Comparison of ENCODE assay signal across 17 cellular contexts in genomic region chr22:20036119-20036518, GRCh38. TPM values are rescaled to one million over a fixed set of nuclear protein-coding genes. Genes with fewer than 3 reads are reported as not detected.
DNase-seq lines count a peak whose midpoint lies in the region; ATAC-seq, FAIRE-seq and TF ChIP-seq lines count a peak whose summit lies in the region.
"Had no signal": no experiment of that assay in that cellular context is flagged by ENCODE, and none has a peak within 500 bp of the region (broad histone marks: within the 10 kb centered on the region; RNA-seq: fewer than 3 reads in every experiment).

No MANE protein-coding gene starts in this region.

- H3K23ac ChIP-seq in H1 (ENCODE audit: insufficient read length) (no peak overlapping the region), H9 (ENCODE audit: insufficient read length, low read depth, low read length) (no peak overlapping the region)

- no peak for ATAC-seq in HepG2
- ATAC-seq: A549, GM23338 had no signal

- H3T11ph ChIP-seq in H9 (ENCODE audit: low read length) = no peak overlapping the region

- no peak overlapping the region for H2BK5ac ChIP-seq in H1 (ENCODE audit: low read depth, low read length)
- H2BK5ac ChIP-seq in H9 (ENCODE audit: insufficient read length, low read length) = no peak overlapping the region

- H3K4me1 ChIP-seq in BLaER1 (peaks cover 94% of the 10 kb centered on the region), Karpas-422 (ENCODE audit: low read length) (peaks cover 66% of the 10 kb centered on the region), H1 (replicated peaks in 1 of 4; ENCODE audit: control insufficient read depth in 3 of 4, insufficient read depth in 4 of 4, low read length in 3 of 4) (no peaks in the 10 kb centered on the region; a peak in 1 of 7 replicates), HepG2 (ENCODE audit: insufficient read depth, low read length) (no peaks in the 10 kb centered on the region), H9 (ENCODE audit: insufficient read depth, low read length) (no peaks in the 10 kb centered on the region)
- H3K4me1 ChIP-seq: A549 had no signal

- no peak overlapping the region for H2BK12ac ChIP-seq in H1 (ENCODE audit: low read depth, low read length)
- H2BK12ac ChIP-seq in H9 (ENCODE audit: insufficient read length, low read depth, low read length) = no peak overlapping the region

- no peak for TF ChIP-seq EP300 in H1 (IDR thresholded peaks at IDR 0.05; ENCODE audit: borderline replicate concordance in 1 of 2, low read depth in 2 of 2, low read length in 2 of 2)
- TF ChIP-seq EP300 in HepG2 (IDR thresholded peaks at IDR 0.05; ENCODE audit: low read depth in 2 of 2, low read length in 2 of 2) = no peak
- no peak for TF ChIP-seq EP300 in HepG2 (CRISPR knock-in tag; IDR thresholded peaks at IDR 0.05; ENCODE audit: borderline replicate concordance)

- H2BK120ac ChIP-seq in H1 (replicated peaks; ENCODE audit: low read depth, low read length) (no peak overlapping the region), H9 (ENCODE audit: low read depth, low read length, poor library complexity, severe bottlenecking) (no peak overlapping the region)

- CTCF ChIA-PET in H1 (lab: Charles Lee; ENCODE audit: partially characterized antibody) (interaction anchor here (1.6 to 1.9 kb wide), 2 partner anchors 21 to 23 kb away, joined by 6 to 8 read pairs; no protein-coding TSS in a partner anchor), HepG2 (lab: Yijun Ruan, JAX; ENCODE audit: low intra/inter-chr PET ratio, low total read pairs) (no interaction called here)

- H3K9ac ChIP-seq in BLaER1 (no peak overlapping the region; the same call in 1 of the 2 replicates), Karpas-422 (ENCODE audit: low read length) (peak overlapping the region; percentile 70), H1 (replicated peaks in 1 of 4; ENCODE audit: extremely low read depth in 1 of 4, low read depth in 3 of 4, low read length in 3 of 4) (no peak overlapping the region), HepG2 (ENCODE audit: insufficient read depth, low read depth, low read length) (no peak overlapping the region), H9 (ENCODE audit: extremely low read depth, insufficient read length, low read length) (no peak overlapping the region)

- H3K79me2 ChIP-seq in Karpas-422 (ENCODE audit: low read length) (peaks cover 32% of the 10 kb centered on the region), H1 (ENCODE audit: control insufficient read depth in 1 of 2, insufficient read depth in 2 of 2, low read length in 2 of 2) (no peaks in the 10 kb centered on the region), HepG2 (ENCODE audit: insufficient read depth, low read length) (no peaks in the 10 kb centered on the region), H9 (ENCODE audit: insufficient read depth, low read length) (no peaks in the 10 kb centered on the region)

- H2BK20ac ChIP-seq in H1 (ENCODE audit: low read length) (no peak overlapping the region), H9 (ENCODE audit: low read depth, low read length, poor library complexity, severe bottlenecking) (no peak overlapping the region)

- no peaks in the 10 kb centered on the region for H3K79me1 ChIP-seq in H1 (ENCODE audit: low read depth, low read length)
- no peaks in the 10 kb centered on the region for H3K79me1 ChIP-seq in H9 (ENCODE audit: insufficient read depth, low read depth, low read length, poor library complexity, severe bottlenecking)

- in situ Hi-C loops in HepG2 (cut with HindIII; ENCODE audit: extremely low pct_ligation_motif_present, low pct_unique_long_range_greater_than_20kb) = no loop called here

- POLR2A ChIA-PET in H1 (lab: Charles Lee; ENCODE audit: partially characterized antibody) = interaction anchor here (1.2 kb wide), 1 partner anchor 71 kb away, joined by 3 read pairs; no protein-coding TSS in a partner anchor
- POLR2A ChIA-PET in HepG2 (lab: Yijun Ruan, JAX) = interaction anchor here (0.8 kb wide), 1 partner anchor 73 kb away, joined by 4 read pairs; no protein-coding TSS in a partner anchor

- H3K9me2 ChIP-seq in Karpas-422 (replicated peaks; ENCODE audit: insufficient read depth, low read length) = no peaks in the 10 kb centered on the region

- H3K56ac ChIP-seq in H1 (replicated peaks; ENCODE audit: insufficient read length, low read depth, low read length) (no peak overlapping the region), H9 (ENCODE audit: insufficient read length, low read depth, low read length) (no peak overlapping the region)

- H4K20me1 ChIP-seq in BLaER1 (no peaks in the 10 kb centered on the region), Karpas-422 (ENCODE audit: insufficient read depth, low read depth, low read length) (no peaks in the 10 kb centered on the region), H1 (replicated peaks in 1 of 2; ENCODE audit: control insufficient read depth in 1 of 2, insufficient read depth in 2 of 2, low read length in 2 of 2) (peaks cover 0 to 10% of the 10 kb centered on the region in 2 experiments), HepG2 (ENCODE audit: insufficient read depth, low read length) (no peaks in the 10 kb centered on the region), H9 (ENCODE audit: control insufficient read depth, insufficient read depth, insufficient read length) (no peaks in the 10 kb centered on the region)

- H4K8ac ChIP-seq in H1 (ENCODE audit: extremely low read depth, insufficient read depth, low read length) = peak overlapping the region; percentile 11; the same call in 1 of the 2 replicates
- no peak overlapping the region for H4K8ac ChIP-seq in H9 (replicated peaks; ENCODE audit: insufficient read length, low read depth, low read length)

- H3K36me3 Mint-ChIP-seq in H9 (ENCODE audit: insufficient read depth in 1 of 3, low read depth in 3 of 3) = peaks cover 0 to 7% (median 0%) of the 10 kb centered on the region in 3 experiments; a peak in 3 of 7 replicates

- H3K14ac ChIP-seq in H1 (ENCODE audit: insufficient read length) = no peak overlapping the region
- no peak overlapping the region for H3K14ac ChIP-seq in H9 (ENCODE audit: insufficient read depth, low read length)

- H2BK15ac ChIP-seq in H1 (ENCODE audit: low read length) (no peak overlapping the region), H9 (ENCODE audit: low read depth, low read length) (no peak overlapping the region)

- DNase-seq in GM12892 (ENCODE audit: insufficient read length) (no peak), Karpas-422 (peak; percentile 82), H1 (ENCODE audit: low read depth in 1 of 2, low spot score in 2 of 2) (no peak), HepG2 (ENCODE audit: low spot score) (no peak), H9 (no peak), NOMO-1 (lab: John Stamatoyannopoulos, UW; ENCODE audit: unreplicated experiment in 2 of 2) (no peak), pons (ENCODE audit: low spot score) (no peak)
- DNase-seq: CD4-positive, alpha-beta memory T cell; DMS79 treated with DMSO at 0.1 percent for 48 hours; GF-D8; NCI-H1436; NCI-H2029 treated with DMSO at 0.1 percent for 48 hours; NCI-H526 had no signal

- H4K5ac ChIP-seq in H1 (ENCODE audit: insufficient read length, low read depth, low read length) = no peak overlapping the region
- no peak overlapping the region for H4K5ac ChIP-seq in H9 (ENCODE audit: insufficient read length, low read depth, low read length)

- H3K18ac ChIP-seq in H1 (ENCODE audit: extremely low read depth, low read length) = no peak overlapping the region
- no peak overlapping the region for H3K18ac ChIP-seq in H9 (ENCODE audit: insufficient read length, low read depth, low read length)

- intact Hi-C loops in HepG2 (cut with micrococcal nuclease; ENCODE audit: unreplicated experiment) = no loop called here

- H2AK5ac ChIP-seq in H1 (ENCODE audit: low read depth, low read length) (no peak overlapping the region), H9 (ENCODE audit: insufficient read length, low read length) (no peak overlapping the region)

- H3K27me3 ChIP-seq in BLaER1 (no peaks in the 10 kb centered on the region), Karpas-422 (ENCODE audit: low read length) (no peaks in the 10 kb centered on the region), H1 (replicated peaks in 1 of 4; ENCODE audit: control insufficient read depth in 3 of 4, extremely low read depth in 1 of 4, insufficient read depth in 3 of 4, low read length in 3 of 4) (no peaks in the 10 kb centered on the region), HepG2 (ENCODE audit: control insufficient read depth in 1 of 2, insufficient read depth in 2 of 2, low read length in 2 of 2) (no peaks in the 10 kb centered on the region), H9 (ENCODE audit: insufficient read depth, low read length) (no peaks in the 10 kb centered on the region; the same call in 1 of the 2 replicates)

- 93% methylated on average over 10 of the region's 10 CpGs; no CpG with 5 or more reads in 1 of the 2 experiments for WGBS in H1 (ENCODE audit: extremely low coverage in 1 of 2, insufficient coverage in 1 of 2, insufficient read length in 1 of 2, insufficient replicate concordance in 2 of 2, low coverage in 1 of 2, low lambda C conversion rate in 2 of 2, missing lambda C conversion rate in 1 of 2), 2 experiments
- 96% methylated on average over 10 of the region's 10 CpGs for WGBS in HepG2 (ENCODE audit: low lambda C conversion rate)
- WGBS in H9 (ENCODE audit: extremely low coverage, insufficient read length, low lambda C conversion rate) = no CpG with 5 or more reads among the region's 10 CpGs

- H3K27me3 Mint-ChIP-seq in H9 (ENCODE audit: low read depth) = no peaks in the 10 kb centered on the region; the same call in 1 of the 2 replicates
- H3K27me3 Mint-ChIP-seq: CD4-positive, alpha-beta memory T cell had no signal

- TF ChIP-seq RAD21 in H1 (IDR thresholded peaks at IDR 0.05 in 1 of 2, conservative IDR thresholded peaks at IDR 0.05 in 1 of 2; ENCODE audit: low read depth in 2 of 2, low read length in 2 of 2) (no peak), HepG2 (CRISPR knock-in tag; IDR thresholded peaks at IDR 0.05) (no peak)

- no peaks in the 10 kb centered on the region for H3K9me3 Mint-ChIP-seq in H9
- H3K9me3 Mint-ChIP-seq: CD4-positive, alpha-beta memory T cell; GM23338 had no signal

- H3K27ac ChIP-seq in BLaER1 = peak overlapping the region; percentile 96
- peak overlapping the region; percentile 97 for H3K27ac ChIP-seq in Karpas-422 (ENCODE audit: low read length)
- no peak overlapping the region for H3K27ac ChIP-seq in H1 (ENCODE audit: low read depth, low read length)
- no peak overlapping the region for H3K27ac ChIP-seq in HepG2 (ENCODE audit: extremely low read length, insufficient read depth, low read length)
- no peak overlapping the region for H3K27ac ChIP-seq in H9 (ENCODE audit: insufficient read length, low read depth, low read length)
- H3K27ac ChIP-seq: A549 had no signal

- H3K4me3 Mint-ChIP-seq in H9 = no peak overlapping the region
- H3K4me3 Mint-ChIP-seq: CD4-positive, alpha-beta memory T cell; GM23338 had no signal

- H2AFZ ChIP-seq in Karpas-422 (ENCODE audit: low read length) (no peak overlapping the region), H1 (ENCODE audit: low read length) (no peak overlapping the region), HepG2 (ENCODE audit: low read length) (no peak overlapping the region), H9 (ENCODE audit: low read length) (no peak overlapping the region)
- H2AFZ ChIP-seq: GM23338 had no signal

- FAIRE-seq in GM12892 (lab: Jason Lieb, UNC) (peak; percentile 72), H1 (lab: Jason Lieb, UNC) (no peak), HepG2 (lab: Jason Lieb, UNC) (no peak)
- FAIRE-seq: A549, D721Med had no signal

- H4K91ac ChIP-seq in H1 (replicated peaks; ENCODE audit: insufficient read length, low read length) (no peak overlapping the region), H9 (ENCODE audit: insufficient read length, low read depth, low read length) (no peak overlapping the region)

- no peak for TF ChIP-seq CTCF in H1 (IDR thresholded peaks at IDR 0.05; ENCODE audit: control extremely low read depth in 1 of 3, insufficient read depth in 1 of 3, low read depth in 1 of 3, low read length in 3 of 3)
- no peak for TF ChIP-seq CTCF in HepG2 (CRISPR knock-in tag; IDR thresholded peaks at IDR 0.05)
- TF ChIP-seq CTCF in H9 (conservative IDR thresholded peaks at IDR 0.05) = no peak

- TF ChIP-seq POLR2A in GM12892 (IDR thresholded peaks at IDR 0.05; ENCODE audit: low read depth, low read length) (no peak), H1 (IDR thresholded peaks at IDR 0.05; ENCODE audit: control extremely low read depth in 1 of 2, low read depth in 2 of 2, low read length in 2 of 2) (no peak), HepG2 (IDR thresholded peaks at IDR 0.05; ENCODE audit: insufficient read depth in 1 of 2, low read depth in 2 of 2, low read length in 2 of 2) (no peak)

- peak overlapping the region; percentile 37; the same call in 1 of the 2 replicates for H3K4me3 ChIP-seq in BLaER1
- peak overlapping the region; percentile 36 for H3K4me3 ChIP-seq in Karpas-422 (ENCODE audit: low read length)
- no peak overlapping the region for H3K4me3 ChIP-seq in H1 (ENCODE audit: extremely low read depth in 1 of 4, insufficient read depth in 2 of 4, low read depth in 3 of 4, low read length in 4 of 4)
- no peak overlapping the region for H3K4me3 ChIP-seq in HepG2 (replicated peaks in 1 of 3; ENCODE audit: insufficient read depth in 1 of 3, low read depth in 2 of 3, low read length in 3 of 3)
- H3K4me3 ChIP-seq: A549, GM23338 had no signal

- peaks cover 0 to 11% of the 10 kb centered on the region in 2 experiments; a peak in 2 of 4 replicates for H3K4me1 Mint-ChIP-seq in H9
- H3K4me1 Mint-ChIP-seq: GM23338 had no signal

- H3K9me3 ChIP-seq in BLaER1 (peaks cover 30% of the 10 kb centered on the region), Karpas-422 (ENCODE audit: low read length) (no peaks in the 10 kb centered on the region), H1 (ENCODE audit: insufficient read depth in 2 of 2, low read depth in 1 of 2, low read length in 1 of 2) (no peaks in the 10 kb centered on the region), HepG2 (ENCODE audit: low read length) (no peaks in the 10 kb centered on the region), H9 (ENCODE audit: control insufficient read depth, low read depth, low read length) (no peaks in the 10 kb centered on the region)
- H3K9me3 ChIP-seq: A549 had no signal

- no TSS peak for BruUV-seq in HepG2 (replicated peaks; lab: Mats Ljungman, UMichigan)

- H3K36me3 ChIP-seq in BLaER1 (peaks cover 49% of the 10 kb centered on the region), Karpas-422 (ENCODE audit: insufficient read depth, low read length) (peaks cover 19% of the 10 kb centered on the region), H1 (ENCODE audit: control insufficient read depth in 2 of 4, insufficient read depth in 4 of 4, low read length in 3 of 4) (no peaks in the 10 kb centered on the region), HepG2 (replicated peaks in 1 of 2; ENCODE audit: control insufficient read depth in 1 of 2, insufficient read depth in 2 of 2, low read length in 2 of 2) (peaks cover 2 to 12% of the 10 kb centered on the region in 2 experiments; a peak in 3 of 5 replicates)

- H3K4ac ChIP-seq in H1 (replicated peaks; ENCODE audit: insufficient read length, low read depth, low read length) (no peak overlapping the region), H9 (ENCODE audit: low read depth, low read length) (no peak overlapping the region)

- H3K27ac Mint-ChIP-seq in H9 = 0 out of 7 replicates have a peak overlapping the region, but pooled peaks of 1 of the 3 experiments have one; percentile 25
- H3K27ac Mint-ChIP-seq: GM23338 had no signal

- H3K23me2 ChIP-seq in H1 (ENCODE audit: low read depth, low read length) (no peaks in the 10 kb centered on the region), H9 (ENCODE audit: insufficient read length, low read depth, low read length, poor library complexity, severe bottlenecking) (no peaks in the 10 kb centered on the region)

- H3K4me2 ChIP-seq in BLaER1 (peak overlapping the region; percentile 94), Karpas-422 (ENCODE audit: low read depth, low read length, poor library complexity, severe bottlenecking) (peak overlapping the region; percentile 64), H1 (ENCODE audit: insufficient read depth in 1 of 2, low read depth in 2 of 2, low read length in 2 of 2) (no peak overlapping the region), HepG2 (ENCODE audit: low read depth, low read length) (no peak overlapping the region), H9 (ENCODE audit: insufficient read depth, insufficient read length, low read length) (no peak overlapping the region)
- H3K4me2 ChIP-seq: A549, GM23338 had no signal

RNA-seq across cellular contexts. Expression of gene TANGO2, which starts 15.2 kb away (rescaled TPM):
- 14.9 TPM for polyA plus RNA-seq in GM12892 (2012; ENCODE audit: missing spikeins)
- total RNA-seq in Karpas-422 (2014; rRNA removed; shearing (Covaris generic); ENCODE audit: low replicate concordance) = 36.8 and 39.0 TPM in 2 replicates
- 10.1 and 13.6 TPM in 2 replicates for total RNA-seq in H1 (2021; fragmentation: NEBNext Ultra II Directional; extraction: Animal tissue kit (Norgen Biotek cat#: 25700))
- polyA plus RNA-seq in H1 (2011; rRNA removed) (18.2 and 18.4 TPM in 2 replicates), HepG2 (2011; rRNA removed) (14.8 and 20.8 TPM in 2 replicates)
- 18.8 TPM for polyA plus RNA-seq in H1 (2011; cell fraction: cytosol; rRNA removed)
- 19.5 TPM for polyA plus RNA-seq in H1 (2011; cell fraction: nucleus; rRNA removed)
- polyA plus RNA-seq in H1 (2012, experiment 1 of 2) = 7.8 to 13.8 TPM (median 12.6 TPM) in 4 replicates
- polyA plus RNA-seq in H1 (2012, experiment 2 of 2) = 11.7 TPM
- 5.2 TPM for polyA plus RNA-seq in H1 (2013, experiment 1 of 2)
- polyA plus RNA-seq in H1 (2013, experiment 2 of 2) = 5.0 TPM
- polyA minus RNA-seq in H1 (2011; rRNA and poly(A)+ RNA removed) = 32.1 and 36.1 TPM in 2 replicates
- polyA minus RNA-seq in H1 (2011; cell fraction: cytosol; rRNA and poly(A)+ RNA removed) = 7.8 TPM
- polyA minus RNA-seq in H1 (2011; cell fraction: nucleus; rRNA and poly(A)+ RNA removed) = 11.9 TPM
- total RNA-seq in HepG2 (2016; rRNA removed; fragmentation: Illumina TruSeq; extraction: Trizol) (12.1 and 12.9 TPM in 2 replicates), H9 (2021) (14.6 and 22.9 TPM in 2 replicates)
- total RNA-seq in HepG2 (2016; cell fraction: cytosol; rRNA removed; fragmentation: Illumina TruSeq; extraction: Trizol; ENCODE audit: low read depth) = 7.0 and 7.5 TPM in 2 replicates
- 11.8 and 12.2 TPM in 2 replicates for total RNA-seq in HepG2 (2016; cell fraction: insoluble cytoplasmic fraction; rRNA removed; fragmentation: Illumina TruSeq; extraction: Trizol)
- total RNA-seq in HepG2 (2016; cell fraction: membrane; rRNA removed; fragmentation: Illumina TruSeq; extraction: Trizol) = 17.5 and 20.9 TPM in 2 replicates
- 7.2 and 10.6 TPM in 2 replicates for total RNA-seq in HepG2 (2016; cell fraction: nucleus; rRNA removed; fragmentation: Illumina TruSeq; extraction: Trizol)
- polyA plus RNA-seq in HepG2 (2011; cell fraction: cytosol; rRNA removed) = 17.4 and 18.3 TPM in 2 replicates
- 24.2 and 25.5 TPM in 2 replicates for polyA plus RNA-seq in HepG2 (2011; cell fraction: nucleus; rRNA removed)
- 5.0 and 9.6 TPM in 2 replicates for polyA plus RNA-seq in HepG2 (2012)
- polyA plus RNA-seq in HepG2 (2016; cell fraction: cytosol; fragmentation: Illumina TruSeq; extraction: Trizol; ENCODE audit: low read depth) = 8.1 TPM in 2 replicates
- 10.1 and 14.2 TPM in 2 replicates for polyA plus RNA-seq in HepG2 (2016; cell fraction: insoluble cytoplasmic fraction; fragmentation: Illumina TruSeq; extraction: Trizol; ENCODE audit: low read depth)
- polyA plus RNA-seq in HepG2 (2016; cell fraction: membrane; fragmentation: Illumina TruSeq; extraction: Trizol; ENCODE audit: low read depth) = 14.1 and 15.1 TPM in 2 replicates
- polyA plus RNA-seq in HepG2 (2016; cell fraction: nucleus; fragmentation: Illumina TruSeq; extraction: Trizol; ENCODE audit: insufficient read depth, low read depth) = 17.4 and 18.4 TPM in 2 replicates
- polyA minus RNA-seq in HepG2 (2011; rRNA and poly(A)+ RNA removed; ENCODE audit: low replicate concordance) = 34.8 and 39.9 TPM in 2 replicates
- 9.8 and 10.9 TPM in 2 replicates for polyA minus RNA-seq in HepG2 (2011; cell fraction: cytosol; rRNA and poly(A)+ RNA removed)
- 8.9 and 9.0 TPM in 2 replicates for polyA minus RNA-seq in HepG2 (2011; cell fraction: nucleus; rRNA and poly(A)+ RNA removed)

RNA-seq across cellular contexts. Expression of gene ARVCF, which starts 19.5 kb away (rescaled TPM):
- polyA plus RNA-seq in GM12892 (2012; ENCODE audit: missing spikeins) = 0.72 TPM
- 4.3 and 13.7 TPM in 2 replicates for total RNA-seq in Karpas-422 (2014; rRNA removed; shearing (Covaris generic); ENCODE audit: low replicate concordance)
- total RNA-seq in H1 (2021; fragmentation: NEBNext Ultra II Directional; extraction: Animal tissue kit (Norgen Biotek cat#: 25700)) = 43.2 and 49.6 TPM in 2 replicates
- polyA plus RNA-seq in H1 (2011; rRNA removed) (31.0 and 68.3 TPM in 2 replicates), HepG2 (2011; rRNA removed) (16.4 and 23.8 TPM in 2 replicates)
- polyA plus RNA-seq in H1 (2011; cell fraction: cytosol; rRNA removed) = 68.4 TPM
- 444 TPM for polyA plus RNA-seq in H1 (2011; cell fraction: nucleus; rRNA removed)
- 37.9 to 61.7 TPM (median 55.2 TPM) in 4 replicates for polyA plus RNA-seq in H1 (2012, experiment 1 of 2)
- polyA plus RNA-seq in H1 (2012, experiment 2 of 2) = 25.1 TPM
- 23.2 TPM for polyA plus RNA-seq in H1 (2013, experiment 1 of 2)
- 21.9 TPM for polyA plus RNA-seq in H1 (2013, experiment 2 of 2)
- 18.4 and 21.2 TPM in 2 replicates for polyA minus RNA-seq in H1 (2011; rRNA and poly(A)+ RNA removed)
- polyA minus RNA-seq in H1 (2011; cell fraction: cytosol; rRNA and poly(A)+ RNA removed) = 28.8 TPM
- polyA minus RNA-seq in H1 (2011; cell fraction: nucleus; rRNA and poly(A)+ RNA removed) = 88.4 TPM
- total RNA-seq in HepG2 (2016; rRNA removed; fragmentation: Illumina TruSeq; extraction: Trizol) (10.4 and 17.7 TPM in 2 replicates), H9 (2021) (40.7 and 41.1 TPM in 2 replicates)
- total RNA-seq in HepG2 (2016; cell fraction: cytosol; rRNA removed; fragmentation: Illumina TruSeq; extraction: Trizol; ENCODE audit: low read depth) = 3.9 and 4.0 TPM in 2 replicates
- total RNA-seq in HepG2 (2016; cell fraction: insoluble cytoplasmic fraction; rRNA removed; fragmentation: Illumina TruSeq; extraction: Trizol) = 8.1 and 18.0 TPM in 2 replicates
- total RNA-seq in HepG2 (2016; cell fraction: membrane; rRNA removed; fragmentation: Illumina TruSeq; extraction: Trizol) = 3.8 and 4.0 TPM in 2 replicates
- 20.2 and 20.4 TPM in 2 replicates for total RNA-seq in HepG2 (2016; cell fraction: nucleus; rRNA removed; fragmentation: Illumina TruSeq; extraction: Trizol)
- polyA plus RNA-seq in HepG2 (2011; cell fraction: cytosol; rRNA removed) = 8.4 and 13.1 TPM in 2 replicates
- 152 and 182 TPM in 2 replicates for polyA plus RNA-seq in HepG2 (2011; cell fraction: nucleus; rRNA removed)
- 11.1 and 12.4 TPM in 2 replicates for polyA plus RNA-seq in HepG2 (2012)
- 0.99 and 1.4 TPM in 2 replicates for polyA plus RNA-seq in HepG2 (2016; cell fraction: cytosol; fragmentation: Illumina TruSeq; extraction: Trizol; ENCODE audit: low read depth)
- polyA plus RNA-seq in HepG2 (2016; cell fraction: insoluble cytoplasmic fraction; fragmentation: Illumina TruSeq; extraction: Trizol; ENCODE audit: low read depth) = 8.5 and 10.9 TPM in 2 replicates
- 2.0 and 2.3 TPM in 2 replicates for polyA plus RNA-seq in HepG2 (2016; cell fraction: membrane; fragmentation: Illumina TruSeq; extraction: Trizol; ENCODE audit: low read depth)
- polyA plus RNA-seq in HepG2 (2016; cell fraction: nucleus; fragmentation: Illumina TruSeq; extraction: Trizol; ENCODE audit: insufficient read depth, low read depth) = 42.2 and 48.6 TPM in 2 replicates
- polyA minus RNA-seq in HepG2 (2011; rRNA and poly(A)+ RNA removed; ENCODE audit: low replicate concordance) = 1.2 and 26.6 TPM in 2 replicates
- 9.2 and 12.0 TPM in 2 replicates for polyA minus RNA-seq in HepG2 (2011; cell fraction: cytosol; rRNA and poly(A)+ RNA removed)
- polyA minus RNA-seq in HepG2 (2011; cell fraction: nucleus; rRNA and poly(A)+ RNA removed) = 28.6 and 29.7 TPM in 2 replicates

RNA-seq across cellular contexts. Expression of gene DGCR8, which starts 43.9 kb away (rescaled TPM):
- polyA plus RNA-seq in GM12892 (2012; ENCODE audit: missing spikeins) = 19.9 TPM
- total RNA-seq in Karpas-422 (2014; rRNA removed; shearing (Covaris generic); ENCODE audit: low replicate concordance) = 16.4 and 26.6 TPM in 2 replicates
- 42.3 and 43.7 TPM in 2 replicates for total RNA-seq in H1 (2021; fragmentation: NEBNext Ultra II Directional; extraction: Animal tissue kit (Norgen Biotek cat#: 25700))
- polyA plus RNA-seq in H1 (2011; rRNA removed) (23.7 and 42.5 TPM in 2 replicates), HepG2 (2011; rRNA removed) (10.2 and 14.6 TPM in 2 replicates)
- polyA plus RNA-seq in H1 (2011; cell fraction: cytosol; rRNA removed) = 36.9 TPM
- 172 TPM for polyA plus RNA-seq in H1 (2011; cell fraction: nucleus; rRNA removed)
- polyA plus RNA-seq in H1 (2012, experiment 1 of 2) = 33.0 to 43.7 TPM (median 38.6 TPM) in 4 replicates
- 12.7 TPM for polyA plus RNA-seq in H1 (2012, experiment 2 of 2)
- 26.6 TPM for polyA plus RNA-seq in H1 (2013, experiment 1 of 2)
- polyA plus RNA-seq in H1 (2013, experiment 2 of 2) = 22.8 TPM
- polyA minus RNA-seq in H1 (2011; rRNA and poly(A)+ RNA removed) = 31.8 and 33.0 TPM in 2 replicates
- polyA minus RNA-seq in H1 (2011; cell fraction: cytosol; rRNA and poly(A)+ RNA removed) = 26.9 TPM
- polyA minus RNA-seq in H1 (2011; cell fraction: nucleus; rRNA and poly(A)+ RNA removed) = 60.0 TPM
- total RNA-seq in HepG2 (2016; rRNA removed; fragmentation: Illumina TruSeq; extraction: Trizol) (14.8 and 23.2 TPM in 2 replicates), H9 (2021) (71.2 and 74.5 TPM in 2 replicates)
- 6.6 and 9.7 TPM in 2 replicates for total RNA-seq in HepG2 (2016; cell fraction: cytosol; rRNA removed; fragmentation: Illumina TruSeq; extraction: Trizol; ENCODE audit: low read depth)
- 12.0 and 23.2 TPM in 2 replicates for total RNA-seq in HepG2 (2016; cell fraction: insoluble cytoplasmic fraction; rRNA removed; fragmentation: Illumina TruSeq; extraction: Trizol)
- total RNA-seq in HepG2 (2016; cell fraction: membrane; rRNA removed; fragmentation: Illumina TruSeq; extraction: Trizol) = 9.0 and 9.2 TPM in 2 replicates
- 31.9 and 36.2 TPM in 2 replicates for total RNA-seq in HepG2 (2016; cell fraction: nucleus; rRNA removed; fragmentation: Illumina TruSeq; extraction: Trizol)
- 5.7 and 6.4 TPM in 2 replicates for polyA plus RNA-seq in HepG2 (2011; cell fraction: cytosol; rRNA removed)
- 78.1 and 81.2 TPM in 2 replicates for polyA plus RNA-seq in HepG2 (2011; cell fraction: nucleus; rRNA removed)
- 11.5 and 13.9 TPM in 2 replicates for polyA plus RNA-seq in HepG2 (2012)
- 2.2 and 2.4 TPM in 2 replicates for polyA plus RNA-seq in HepG2 (2016; cell fraction: cytosol; fragmentation: Illumina TruSeq; extraction: Trizol; ENCODE audit: low read depth)
- 11.4 and 14.1 TPM in 2 replicates for polyA plus RNA-seq in HepG2 (2016; cell fraction: insoluble cytoplasmic fraction; fragmentation: Illumina TruSeq; extraction: Trizol; ENCODE audit: low read depth)
- 4.9 TPM in 2 replicates for polyA plus RNA-seq in HepG2 (2016; cell fraction: membrane; fragmentation: Illumina TruSeq; extraction: Trizol; ENCODE audit: low read depth)
- 67.7 and 78.1 TPM in 2 replicates for polyA plus RNA-seq in HepG2 (2016; cell fraction: nucleus; fragmentation: Illumina TruSeq; extraction: Trizol; ENCODE audit: insufficient read depth, low read depth)
- polyA minus RNA-seq in HepG2 (2011; rRNA and poly(A)+ RNA removed; ENCODE audit: low replicate concordance) = 25.9 and 28.5 TPM in 2 replicates
- polyA minus RNA-seq in HepG2 (2011; cell fraction: cytosol; rRNA and poly(A)+ RNA removed) = 4.4 and 5.3 TPM in 2 replicates
- polyA minus RNA-seq in HepG2 (2011; cell fraction: nucleus; rRNA and poly(A)+ RNA removed) = 31.7 and 34.0 TPM in 2 replicates

Comparison
In these comparisons a context has a peak if more than half of its experiments do, and no peak if none do; other contexts are left out.
1. H3K27ac ChIP-seq: peak in BLaER1 (single experiment) and Karpas-422 (single experiment); none in H1 (single experiment), HepG2 (single experiment) and H9 (single experiment).
2. H3K4me2 ChIP-seq: peak in BLaER1 (single experiment) and Karpas-422 (single experiment); none in H1 (0 of 2), HepG2 (single experiment) and H9 (single experiment).
3. H3K4me3 ChIP-seq: peak in BLaER1 (single experiment) and Karpas-422 (single experiment); none in H1 (0 of 4) and HepG2 (0 of 3).